Comparison of ENCODE assay signal across 8 cellular contexts in the genomic region with DNA sequence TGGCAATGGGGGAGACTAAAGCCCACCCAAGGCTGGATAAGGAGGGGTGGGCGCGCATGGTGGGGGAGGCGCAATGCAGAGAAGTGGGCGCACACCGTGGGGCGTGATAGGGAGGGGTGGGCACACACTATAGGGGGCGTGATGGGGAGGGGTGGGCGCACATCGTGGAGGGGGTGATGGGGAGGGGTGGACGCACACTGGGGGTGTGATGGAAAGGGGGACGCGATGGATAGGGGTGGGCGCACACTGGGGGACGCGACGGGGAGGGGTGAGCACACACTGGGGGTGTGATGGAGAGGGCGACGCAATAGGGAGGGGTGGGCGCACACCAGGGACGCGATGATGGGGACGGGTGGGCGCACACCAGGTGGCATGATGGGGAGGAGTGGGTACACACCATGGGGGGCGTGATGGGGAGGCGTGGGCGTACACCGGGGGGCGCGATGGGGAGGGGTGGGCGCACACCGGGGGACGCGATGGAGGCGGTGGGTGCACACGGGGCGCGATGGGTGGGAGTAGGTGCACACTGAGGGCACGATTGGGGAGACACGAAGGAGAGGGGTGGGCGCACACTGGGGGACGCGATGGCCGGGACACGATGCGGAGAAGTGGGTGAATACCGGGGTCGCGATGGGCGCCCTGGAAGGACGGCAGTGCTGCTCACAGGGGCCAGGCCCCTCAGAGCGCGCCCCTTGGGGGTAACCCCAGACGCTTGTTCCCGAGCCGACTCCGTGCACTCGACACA. TPM values are rescaled to one million over a fixed set of nuclear protein-coding genes. Genes with fewer than 3 reads are reported as not detected.
DNase-seq lines count a peak whose midpoint lies in the region; ATAC-seq, FAIRE-seq and TF ChIP-seq lines count a peak whose summit lies in the region.

No MANE protein-coding gene starts in this region.

- H3K27ac ChIP-seq in SK-N-SH (ENCODE audit: low read depth in 2 of 2, low read length in 1 of 2): peak overlapping the region in 1 of 2 experiments; percentile 88; a peak in 2 of 4 replicates
- no peak overlapping the region for H3K27ac ChIP-seq in keratinocyte (ENCODE audit: control insufficient read depth, insufficient read depth, low read length)
- peak overlapping the region in 1 of 2 donors; percentile 18 for H3K27ac ChIP-seq in testis

- H3K4me1 ChIP-seq in SK-N-SH (ENCODE audit: control insufficient read depth in 1 of 2, insufficient read depth in 2 of 2, low read depth in 1 of 2, low read length in 1 of 2) (peaks cover 8 to 28% of the 10 kb centered on the region in 2 experiments; a peak in 3 of 4 replicates), keratinocyte (ENCODE audit: control insufficient read depth, extremely low read depth, insufficient read depth, low read length) (peaks cover 7% of the 10 kb centered on the region), testis (peaks cover 12% of the 10 kb centered on the region)

- peak overlapping the region; percentile 75 to 87 for H3K4me3 ChIP-seq in SK-N-SH (ENCODE audit: low read depth in 2 of 2, low read length in 1 of 2)
- H3K4me3 ChIP-seq in keratinocyte (ENCODE audit: control insufficient read depth in 2 of 3, extremely low read depth in 1 of 3, insufficient read depth in 2 of 3, low read depth in 1 of 3, low read length in 3 of 3): peak overlapping the region; percentile 68 to 70 (median 69)
- H3K4me3 ChIP-seq in testis: peak overlapping the region; percentile 83

- TF ChIP-seq CTCF in SK-N-SH (IDR thresholded peaks at IDR 0.05) (no peak), keratinocyte (optimal IDR thresholded peaks at IDR 0.05 in 1 of 3, IDR thresholded peaks at IDR 0.05 in 1 of 3, conservative IDR thresholded peaks at IDR 0.05 in 1 of 3; ENCODE audit: extremely low read depth in 1 of 3, insufficient read depth in 2 of 3, low read length in 3 of 3) (no peak), testis (IDR thresholded peaks at IDR 0.05) (no peak)

- WGBS in SK-N-SH (ENCODE audit: low lambda C conversion rate): 59% methylated on average over 39 of the region's 57 CpGs
- WGBS in testis, 2 donors: 43 to 55% methylated on average over 37 to 55 of the region's 57 CpGs

- peaks cover 6% of the 10 kb centered on the region for H3F3A ChIP-seq in SK-N-SH (replicated peaks; ENCODE audit: insufficient read depth)

- ATAC-seq in SK-N-SH treated with all-trans-retinoic acid at 6 μM for 48 hours (no peak), GM21423 (IDR thresholded peaks at IDR 0.05; ENCODE audit: unreplicated experiment) (no peak), HG02798 (IDR thresholded peaks at IDR 0.05; ENCODE audit: poor library complexity, unreplicated experiment) (no peak)
- ATAC-seq in activated naive CD8-positive, alpha-beta T cell treated with anti-CD3 and anti-CD28 coated beads, Interleukin-2, amount 50 U/mL, for 24 hours: no peak

- CTCF ChIA-PET in SK-N-SH (lab: Yijun Ruan, JAX): interaction anchor here (3.0 kb wide), 1 partner anchor 16 kb away, joined by 22 read pairs; a partner anchor contains a TSS

- no peak for FAIRE-seq in keratinocyte (lab: Jason Lieb, UNC)

- peaks cover 55% of the 10 kb centered on the region for H3K79me2 ChIP-seq in SK-N-SH (ENCODE audit: insufficient read depth)
- peaks cover 50% of the 10 kb centered on the region for H3K79me2 ChIP-seq in keratinocyte (ENCODE audit: control insufficient read depth, insufficient read depth, low read length)

- no peak for TF ChIP-seq RAD21 in SK-N-SH (IDR thresholded peaks at IDR 0.05; ENCODE audit: low read length)

- dilution Hi-C loops in keratinocyte (cut with MboI; ENCODE audit: extremely low pct_ligation_motif_present, low sequenced_read_pairs): no loop called here

- H3K9ac ChIP-seq in SK-N-SH (peak overlapping the region; percentile 72), keratinocyte (ENCODE audit: control insufficient read depth, extremely low read depth, insufficient read depth, low read length) (peak overlapping the region; percentile 65)

- H3K9me3 ChIP-seq in SK-N-SH (no peaks in the 10 kb centered on the region), keratinocyte (ENCODE audit: control insufficient read depth, low read depth, low read length) (peaks cover 4% of the 10 kb centered on the region), testis (no peaks in the 10 kb centered on the region)

- H3K36me3 ChIP-seq in SK-N-SH (replicated peaks in 1 of 2; ENCODE audit: control insufficient read depth in 1 of 2, insufficient read depth in 2 of 2, low read length in 1 of 2) (peaks cover 0 to 8% of the 10 kb centered on the region in 2 experiments), keratinocyte (ENCODE audit: control insufficient read depth in 2 of 2, extremely low read depth in 1 of 2, insufficient read depth in 2 of 2, low read length in 2 of 2) (peaks cover 3% of the 10 kb centered on the region in 2 experiments), testis (ENCODE audit: low read depth, missing control alignments) (no peaks in the 10 kb centered on the region)

- H2AFZ ChIP-seq in SK-N-SH (ENCODE audit: low read depth) (0 out of 2 replicates have a peak overlapping the region, but pooled peaks have one; percentile 22), keratinocyte (ENCODE audit: control insufficient read depth, low read length) (no peak overlapping the region)

- peaks cover 2% of the 10 kb centered on the region for H3K36me3 Mint-ChIP-seq in activated naive CD8-positive, alpha-beta T cell treated with anti-CD3 and anti-CD28 coated beads, Interleukin-2, amount 50 U/mL, for 24 hours (ENCODE audit: low read depth)

- H3K27me3 ChIP-seq in SK-N-SH (ENCODE audit: insufficient read depth): no peaks in the 10 kb centered on the region
- H3K27me3 ChIP-seq in keratinocyte (ENCODE audit: control insufficient read depth, extremely low read depth, insufficient read depth, low read length): no peaks in the 10 kb centered on the region
- no peaks in the 10 kb centered on the region for H3K27me3 ChIP-seq in testis

- POLR2A ChIA-PET in SK-N-SH (lab: Yijun Ruan, JAX): interaction anchor here (0.9 to 3.0 kb wide), 3 partner anchors 8 to 16 kb away, joined by 3 to 14 read pairs (median 4); a partner anchor contains a TSS

- H3K4me3 Mint-ChIP-seq in activated naive CD8-positive, alpha-beta T cell treated with anti-CD3 and anti-CD28 coated beads, Interleukin-2, amount 50 U/mL, for 24 hours: peak overlapping the region; percentile 75

- TF ChIP-seq POLR2A in testis (IDR thresholded peaks at IDR 0.05): no peak

- H3K27ac Mint-ChIP-seq in activated naive CD8-positive, alpha-beta T cell treated with anti-CD3 and anti-CD28 coated beads, Interleukin-2, amount 50 U/mL, for 24 hours: no peak overlapping the region

- TF ChIP-seq EP300 in SK-N-SH (IDR thresholded peaks at IDR 0.05; ENCODE audit: borderline replicate concordance in 1 of 2, low read depth in 1 of 2, low read length in 1 of 2): no peak

- H3K9me1 ChIP-seq in keratinocyte (ENCODE audit: control insufficient read depth, extremely low read depth, insufficient read depth, low read length): no peaks in the 10 kb centered on the region

- no peaks in the 10 kb centered on the region for H3K9me3 Mint-ChIP-seq in activated naive CD8-positive, alpha-beta T cell treated with anti-CD3 and anti-CD28 coated beads, Interleukin-2, amount 50 U/mL, for 24 hours

- H3K4me2 ChIP-seq in SK-N-SH: peak overlapping the region; percentile 96
- peak overlapping the region; percentile 77 for H3K4me2 ChIP-seq in keratinocyte (ENCODE audit: control insufficient read depth, extremely low read depth, insufficient read depth, low read depth, low read length)

- H3K27me3 Mint-ChIP-seq in activated naive CD8-positive, alpha-beta T cell treated with anti-CD3 and anti-CD28 coated beads, Interleukin-2, amount 50 U/mL, for 24 hours: peaks cover 2% of the 10 kb centered on the region

- H3K9me2 ChIP-seq in SK-N-SH: no peaks in the 10 kb centered on the region

- intact Hi-C loops in testis (cut with DNase I; ENCODE audit: low total_unique reads): loop anchor here (5.0 to 10.0 kb wide), 2 partner anchors 55 to 118 kb away; a partner anchor contains a TSS

- H3K4me1 Mint-ChIP-seq in activated naive CD8-positive, alpha-beta T cell treated with anti-CD3 and anti-CD28 coated beads, Interleukin-2, amount 50 U/mL, for 24 hours: peaks cover 15% of the 10 kb centered on the region

- DNase-seq in SK-N-SH: peak; percentile 40
- DNase-seq in activated naive CD8-positive, alpha-beta T cell treated with anti-CD3 and anti-CD28 coated beads, Interleukin-2, amount 50 U/mL, for 24 hours: no peak
- no peak for DNase-seq in keratinocyte (ENCODE audit: low read depth, low spot score)
- no peak for DNase-seq in testis
- no peak for DNase-seq in HPDE6-E6E7 (ENCODE audit: extremely low spot score)

- peaks cover 44% of the 10 kb centered on the region for H4K20me1 ChIP-seq in SK-N-SH (ENCODE audit: insufficient read depth)
- peaks cover 27% of the 10 kb centered on the region for H4K20me1 ChIP-seq in keratinocyte (ENCODE audit: control insufficient read depth, extremely low read depth, insufficient read depth, low read length)

RNA-seq across cellular contexts. Expression of a gene that starts 0.9 kb away (rescaled TPM):
- 89.0 and 125 TPM in 2 replicates for polyA plus RNA-seq in SK-N-SH (2012; rRNA removed)
- 116 and 122 TPM in 2 replicates for polyA plus RNA-seq in SK-N-SH (2012; cell fraction: cytosol; rRNA removed)
- 31.5 and 38.2 TPM in 2 replicates for polyA plus RNA-seq in SK-N-SH (2012; cell fraction: nucleus; rRNA removed)
- polyA plus RNA-seq in keratinocyte: 69.3 to 132 TPM (median 115 TPM) in 3 replicates
- 21.6 TPM for polyA plus RNA-seq in keratinocyte (2011; ENCODE audit: low read depth)
- 134 and 154 TPM in 2 replicates for polyA plus RNA-seq in keratinocyte (2011; cell fraction: cytosol; rRNA removed)
- polyA plus RNA-seq in keratinocyte (2011; cell fraction: nucleus; rRNA removed): 33.1 and 37.7 TPM in 2 replicates
- polyA plus RNA-seq in keratinocyte (2012; ENCODE audit: low replicate concordance): 51.1 and 105 TPM in 2 replicates
- polyA minus RNA-seq in keratinocyte: 62.1 to 83.9 TPM (median 66.2 TPM) in 3 replicates
- polyA minus RNA-seq in keratinocyte (2011; cell fraction: cytosol; rRNA and poly(A)+ RNA removed): 103 TPM
- 13.4 and 18.2 TPM in 2 replicates for polyA minus RNA-seq in keratinocyte (2011; cell fraction: nucleus; rRNA and poly(A)+ RNA removed)
- total RNA-seq in testis: 10 to 100 TPM; 69.9 to 87.9 TPM
- polyA plus RNA-seq in testis (ENCODE audit: insufficient read depth, low read depth, low replicate concordance): 93.0 TPM

RNA-seq across cellular contexts. Expression of a gene that starts 15.3 kb away (rescaled TPM):
- 129 and 149 TPM in 2 replicates for polyA plus RNA-seq in SK-N-SH (2012; rRNA removed)
- 55.4 and 71.0 TPM in 2 replicates for polyA plus RNA-seq in SK-N-SH (2012; cell fraction: cytosol; rRNA removed)
- 527 and 606 TPM in 2 replicates for polyA plus RNA-seq in SK-N-SH (2012; cell fraction: nucleus; rRNA removed)
- 82.0 to 114 TPM (median 106 TPM) in 3 replicates for polyA plus RNA-seq in keratinocyte
- polyA plus RNA-seq in keratinocyte (2011; ENCODE audit: low read depth): 44.9 TPM
- 65.3 and 72.5 TPM in 2 replicates for polyA plus RNA-seq in keratinocyte (2011; cell fraction: cytosol; rRNA removed)
- polyA plus RNA-seq in keratinocyte (2011; cell fraction: nucleus; rRNA removed): 241 and 269 TPM in 2 replicates
- polyA plus RNA-seq in keratinocyte (2012; ENCODE audit: low replicate concordance): 51.6 and 64.6 TPM in 2 replicates
- 47.3 to 114 TPM (median 111 TPM) in 3 replicates for polyA minus RNA-seq in keratinocyte
- polyA minus RNA-seq in keratinocyte (2011; cell fraction: cytosol; rRNA and poly(A)+ RNA removed): 58.9 TPM
- 66.2 and 111 TPM in 2 replicates for polyA minus RNA-seq in keratinocyte (2011; cell fraction: nucleus; rRNA and poly(A)+ RNA removed)
- total RNA-seq in testis: 10 to 100 TPM; 73.6 to 82.8 TPM
- polyA plus RNA-seq in testis (ENCODE audit: insufficient read depth, low read depth, low replicate concordance): 38.9 TPM

RNA-seq across cellular contexts. Expression of a gene that starts 56.6 kb away (rescaled TPM):
- polyA plus RNA-seq in SK-N-SH (2012; rRNA removed) (171 and 196 TPM in 2 replicates), keratinocyte (132 to 140 TPM (median 137 TPM) in 3 replicates), testis (ENCODE audit: insufficient read depth, low read depth, low replicate concordance) (171 TPM)
- 173 and 196 TPM in 2 replicates for polyA plus RNA-seq in SK-N-SH (2012; cell fraction: cytosol; rRNA removed)
- 113 and 135 TPM in 2 replicates for polyA plus RNA-seq in SK-N-SH (2012; cell fraction: nucleus; rRNA removed)
- 97.7 TPM for polyA plus RNA-seq in keratinocyte (2011; ENCODE audit: low read depth)
- 114 and 141 TPM in 2 replicates for polyA plus RNA-seq in keratinocyte (2011; cell fraction: cytosol; rRNA removed)
- polyA plus RNA-seq in keratinocyte (2011; cell fraction: nucleus; rRNA removed): 152 and 154 TPM in 2 replicates
- polyA plus RNA-seq in keratinocyte (2012; ENCODE audit: low replicate concordance): 111 and 120 TPM in 2 replicates
- 69.3 to 118 TPM (median 90.8 TPM) in 3 replicates for polyA minus RNA-seq in keratinocyte
- polyA minus RNA-seq in keratinocyte (2011; cell fraction: cytosol; rRNA and poly(A)+ RNA removed): 232 TPM
- 92.1 and 106 TPM in 2 replicates for polyA minus RNA-seq in keratinocyte (2011; cell fraction: nucleus; rRNA and poly(A)+ RNA removed)
- total RNA-seq in testis: 100 to 1,000 TPM; 190 to 195 TPM
